ENCODE assay signal across 23 cellular contexts in genomic region chr5:159903134-159903533, GRCh38. TPM values are rescaled to one million over a fixed set of nuclear protein-coding genes. Genes with fewer than 3 reads are reported as not detected.
DNase-seq lines count a peak whose midpoint lies in the region; ATAC-seq and TF ChIP-seq lines count a peak whose summit lies in the region.
"Had no signal": no experiment of that assay in that cellular context is flagged by ENCODE, and none has a peak within 500 bp of the region (broad histone marks: within the 10 kb centered on the region; RNA-seq: fewer than 3 reads in every experiment).

No MANE protein-coding gene starts in this region.

- no peak overlapping the region for H3K23ac ChIP-seq in trophoblast cell (ENCODE audit: low read length)

- H4K12ac ChIP-seq in trophoblast cell (ENCODE audit: low read depth, low read length), result no peak overlapping the region

- intact Hi-C loops in HCT116 (cut with micrococcal nuclease), result loop anchor here (5.0 kb wide), 1 partner anchor 126 kb away; no protein-coding TSS in a partner anchor
- intact Hi-C loops in dendritic cell treated with granulocyte-macrophage colony-stimulating factor and Interleukin-4, amounts not matched to agents 40 ng/mL and 50 ng/mL, for 4 days (cut with micrococcal nuclease), result no loop called here

- H3K36me3 ChIP-seq in HCT116 (ENCODE audit: control insufficient read depth in 1 of 2, insufficient read depth in 2 of 2, low read length in 2 of 2), result no peaks in the 10 kb centered on the region
- H3K36me3 ChIP-seq in trophoblast cell (ENCODE audit: control insufficient read depth in 1 of 2, insufficient read depth in 2 of 2, low read length in 2 of 2), result no peaks in the 10 kb centered on the region
- H3K36me3 ChIP-seq: WERI-Rb-1 had no signal

- H3K36me3 Mint-ChIP-seq in dendritic cell treated with granulocyte-macrophage colony-stimulating factor and Interleukin-4, amounts not matched to agents 40 ng/mL and 50 ng/mL, for 4 days (ENCODE audit: low read depth), result no peaks in the 10 kb centered on the region
- H3K36me3 Mint-ChIP-seq: brain; CD4-positive, alpha-beta memory T cell had no signal

- CTCF ChIA-PET in HCT116 (lab: Charles Lee), result no interaction called here

- no peaks in the 10 kb centered on the region for H3K9me2 ChIP-seq in HCT116 (ENCODE audit: insufficient read depth)

- H2AFZ ChIP-seq in HCT116 (ENCODE audit: low read depth, low read length, poor library complexity, severe bottlenecking) (peak overlapping the region; percentile 94), trophoblast cell (ENCODE audit: insufficient read depth, low read length, poor library complexity) (no peak overlapping the region)

- in situ Hi-C loops in GM13977 (cut with MboI; ENCODE audit: low pct_unique_long_range_greater_than_20kb, low sequenced_read_pairs, unreplicated experiment), result no loop called here

- TF ChIP-seq POLR2A in HCT116 (IDR thresholded peaks at IDR 0.05; ENCODE audit: borderline replicate concordance, extremely low read depth, insufficient read depth, insufficient read length), result no peak

- DNase-seq in HCT116 (ENCODE audit: low read depth, low spot score) (no peak), RPMI7951 (ENCODE audit: low read depth) (peak; percentile 15), trophoblast cell (no peak), GM13977 (ENCODE audit: low spot score) (no peak)
- DNase-seq in activated naive CD4-positive, alpha-beta T cell treated with Interleukin-2 at 50 U/mL for 16 hours, result no peak
- DNase-seq: activated CD4-positive, alpha-beta T cell treated with anti-CD3 and anti-CD28 coated beads, Interleukin-2, amount 10 ng/mL, durations not matched to agents 7 days and 5 days; activated naive CD4-positive, alpha-beta T cell; activated T-cell treated with anti-CD3 and anti-CD28 coated beads, Interleukin-2, amount 50 U/mL, for 4 hours; CD4-positive, alpha-beta memory T cell; effector memory CD4-positive, alpha-beta T cell; left colon; NCI-H2029; NCI-H69; stimulated activated CD4-positive, alpha-beta T cell treated with anti-CD3 and anti-CD28 coated beads, Interleukin-15, amount 100 ng/mL, for 24 hours; stimulated activated naive CD8-positive, alpha-beta T cell treated with anti-CD3 and anti-CD28 coated beads, Interleukin-15, Interleukin-2, amounts not matched to agents 100 U/mL and 50 U/mL, for 24 hours; testis; WERI-Rb-1 had no signal

- no peak overlapping the region for H2AK5ac ChIP-seq in trophoblast cell (ENCODE audit: low read length)

- no peak overlapping the region for H4K8ac ChIP-seq in trophoblast cell (ENCODE audit: low read depth, low read length)

- peak overlapping the region; percentile 23 for H4K91ac ChIP-seq in trophoblast cell (ENCODE audit: low read depth, low read length)

- POLR2A ChIA-PET in HCT116 (lab: Charles Lee), result no interaction called here

- peak overlapping the region; percentile 77 for H3K4me2 ChIP-seq in HCT116 (ENCODE audit: low read length)
- H3K4me2 ChIP-seq in trophoblast cell (ENCODE audit: low read length), result no peak overlapping the region

- H3K4me3 Mint-ChIP-seq in dendritic cell treated with granulocyte-macrophage colony-stimulating factor and Interleukin-4, amounts not matched to agents 40 ng/mL and 50 ng/mL, for 4 days, result no peak overlapping the region
- H3K4me3 Mint-ChIP-seq: activated CD4-positive, alpha-beta T cell treated with anti-CD3 and anti-CD28 coated beads, Interleukin-2, amount 10 ng/mL, durations not matched to agents 7 days and 5 days; activated T-cell treated with anti-CD3 and anti-CD28 coated beads, Interleukin-2, amount 50 U/mL, for 4 hours; brain; CD4-positive, alpha-beta memory T cell; neural crest cell had no signal

- no peaks in the 10 kb centered on the region for H3K9me3 ChIP-seq in HCT116 (ENCODE audit: control insufficient read depth in 1 of 2, insufficient read depth in 1 of 2, low read depth in 1 of 2, low read length in 2 of 2)
- no peaks in the 10 kb centered on the region for H3K9me3 ChIP-seq in trophoblast cell (ENCODE audit: insufficient read depth, low read depth, low read length)
- H3K9me3 ChIP-seq: testis had no signal

- no peak overlapping the region for H3K4ac ChIP-seq in trophoblast cell (ENCODE audit: low read depth, low read length)

- H3K27ac Mint-ChIP-seq in dendritic cell treated with granulocyte-macrophage colony-stimulating factor and Interleukin-4, amounts not matched to agents 40 ng/mL and 50 ng/mL, for 4 days, result peak overlapping the region; percentile 40
- H3K27ac Mint-ChIP-seq: activated CD4-positive, alpha-beta T cell treated with anti-CD3 and anti-CD28 coated beads, Interleukin-2, amount 10 ng/mL, durations not matched to agents 7 days and 5 days; brain; CD4-positive, alpha-beta memory T cell had no signal

- peak overlapping the region; percentile 48 for H2BK120ac ChIP-seq in trophoblast cell (ENCODE audit: insufficient read depth, low read length, poor library complexity)

- H3K79me2 ChIP-seq in HCT116 (ENCODE audit: insufficient read depth, low read length), result no peaks in the 10 kb centered on the region
- H3K79me2 ChIP-seq in trophoblast cell (ENCODE audit: control insufficient read depth, insufficient read depth, low read length, poor library complexity), result peaks cover 2% of the 10 kb centered on the region

- H3K27ac ChIP-seq in HCT116 (ENCODE audit: low read depth, low read length) (no peak overlapping the region), trophoblast cell (ENCODE audit: low read depth, low read length) (peak overlapping the region; percentile 62)
- H3K27ac ChIP-seq: testis, WERI-Rb-1 had no signal

- H3K4me1 ChIP-seq in HCT116 (ENCODE audit: control insufficient read depth in 1 of 2, insufficient read depth in 2 of 2, low read length in 2 of 2) (peaks cover 41 to 67% of the 10 kb centered on the region in 2 experiments), trophoblast cell (ENCODE audit: control insufficient read depth in 1 of 2, insufficient read depth in 2 of 2, low read length in 2 of 2) (peaks cover 11 to 34% of the 10 kb centered on the region in 2 experiments)

- no TSS peak for BruUV-seq in HCT116 (replicated peaks; lab: Mats Ljungman, UMichigan)

- peak overlapping the region in 1 of 2 experiments; percentile 34; a peak in 2 of 4 replicates for H3K4me3 ChIP-seq in HCT116 (replicated peaks in 1 of 2; ENCODE audit: low read depth in 1 of 2, low read length in 2 of 2)
- no peak overlapping the region for H3K4me3 ChIP-seq in trophoblast cell (ENCODE audit: low read depth, low read length)
- H3K4me3 ChIP-seq: testis had no signal

- peaks cover 22% of the 10 kb centered on the region for H3K27me3 Mint-ChIP-seq in dendritic cell treated with granulocyte-macrophage colony-stimulating factor and Interleukin-4, amounts not matched to agents 40 ng/mL and 50 ng/mL, for 4 days

- H3K4me1 Mint-ChIP-seq in dendritic cell treated with granulocyte-macrophage colony-stimulating factor and Interleukin-4, amounts not matched to agents 40 ng/mL and 50 ng/mL, for 4 days (ENCODE audit: low read depth), result peaks cover 48% of the 10 kb centered on the region

- RAD21 ChIA-PET in HCT116 (lab: Charles Lee; ENCODE audit: low non-redundant PET in 1 of 2, low total read pairs in 2 of 2, uncharacterized antibody in 2 of 2, unreplicated experiment in 2 of 2), result no interaction called here

- no peak for ATAC-seq in HCT116
- ATAC-seq in GM19452 (IDR thresholded peaks at IDR 0.05; ENCODE audit: unreplicated experiment), result no peak
- ATAC-seq: activated T-cell treated with anti-CD3 and anti-CD28 coated beads, Interleukin-2, amount 50 U/mL, for 4 hours; HepG2; left colon; sciatic nerve had no signal

- H3K9ac ChIP-seq in HCT116 (ENCODE audit: low read length) (peak overlapping the region; percentile 6; the same call in 1 of the 2 replicates), trophoblast cell (ENCODE audit: low read length) (no peak overlapping the region)

- no CpG with 5 or more reads among the region's 1 CpG for WGBS in trophoblast cell (ENCODE audit: extremely low coverage, insufficient coverage, insufficient read length)

- peaks cover 9% of the 10 kb centered on the region for H3K9me3 Mint-ChIP-seq in dendritic cell treated with granulocyte-macrophage colony-stimulating factor and Interleukin-4, amounts not matched to agents 40 ng/mL and 50 ng/mL, for 4 days
- H3K9me3 Mint-ChIP-seq: activated CD4-positive, alpha-beta T cell treated with anti-CD3 and anti-CD28 coated beads, Interleukin-2, amount 10 ng/mL, durations not matched to agents 7 days and 5 days; activated T-cell treated with anti-CD3 and anti-CD28 coated beads, Interleukin-2, amount 50 U/mL, for 4 hours; brain; neural crest cell had no signal

- peak overlapping the region; percentile 67 for H2BK5ac ChIP-seq in trophoblast cell (ENCODE audit: low read depth, low read length, poor library complexity)

- no peak for TF ChIP-seq RAD21 in HCT116 (IDR thresholded peaks at IDR 0.05; ENCODE audit: low read depth)

- no peaks in the 10 kb centered on the region for H4K20me1 ChIP-seq in HCT116 (ENCODE audit: insufficient read depth)

- no peak overlapping the region for H3K14ac ChIP-seq in trophoblast cell (ENCODE audit: low read length)

- peaks cover 22% of the 10 kb centered on the region for H3K79me1 ChIP-seq in trophoblast cell (ENCODE audit: low read length)

- H3K27me3 ChIP-seq in HCT116 (ENCODE audit: insufficient read depth, low read length) (peaks cover 6% of the 10 kb centered on the region; the same call in 1 of the 2 replicates), trophoblast cell (ENCODE audit: insufficient read depth, low read length) (no peaks in the 10 kb centered on the region)
- H3K27me3 ChIP-seq: testis had no signal

- H2BK12ac ChIP-seq in trophoblast cell (ENCODE audit: low read length), result peak overlapping the region; percentile 69

- TF ChIP-seq CTCF in HCT116 (IDR thresholded peaks at IDR 0.05 in 2 of 3, conservative IDR thresholded peaks at IDR 0.05 in 1 of 3; ENCODE audit: borderline replicate concordance in 1 of 3, insufficient read depth in 1 of 3, low read depth in 2 of 3, low read length in 2 of 3) (no peak), GM13977 (IDR thresholded peaks at IDR 0.05; ENCODE audit: extremely low read depth, insufficient read depth, missing control alignments) (no peak)

- H3K18ac ChIP-seq in trophoblast cell (ENCODE audit: low read length), result no peak overlapping the region

TF ChIP-seq in HCT116, 20 proteins besides CTCF, POLR2A, EP300 and RAD21:
- no peak for TF ChIP-seq ZFX (IDR thresholded peaks at IDR 0.05)
- TF ChIP-seq SIN3A (IDR thresholded peaks at IDR 0.05; ENCODE audit: low read depth), result no peak
- TF ChIP-seq CEBPB (IDR thresholded peaks at IDR 0.05; ENCODE audit: low read depth), result peak; percentile 44; the same call in 1 of the 2 replicates
- TF ChIP-seq TCF7L2 (IDR thresholded peaks at IDR 0.05; ENCODE audit: borderline replicate concordance, extremely low read depth, insufficient read depth, insufficient read length), result no peak
TF ChIP-seq in HCT116: peak in this region for 1.

RNA-seq across cellular contexts. Expression of gene ADRA1B, which starts 13.1 kb away (rescaled TPM):
- not detected for total RNA-seq in HCT116 (2021; ENCODE audit: unreplicated experiment)
- 0.04 and 0.16 TPM in 2 replicates for polyA plus RNA-seq in HCT116 (2012)
- not detected in 2 replicates for total RNA-seq in RPMI7951 (2014; rRNA removed; shearing (Covaris generic))
- polyA plus RNA-seq in trophoblast cell (2013), result 4.2 and 4.4 TPM in 2 replicates
- total RNA-seq: activated CD4-positive, alpha-beta T cell treated with anti-CD3 and anti-CD28 coated beads, Interleukin-2, amount 10 ng/mL, durations not matched to agents 7 days and 5 days; CD4-positive, alpha-beta memory T cell; HepG2 had no signal
- polyA plus RNA-seq: CD4-positive, alpha-beta memory T cell; HepG2 had no signal
